Comparison of ENCODE assay signal across 14 cellular contexts in the genomic region with DNA sequence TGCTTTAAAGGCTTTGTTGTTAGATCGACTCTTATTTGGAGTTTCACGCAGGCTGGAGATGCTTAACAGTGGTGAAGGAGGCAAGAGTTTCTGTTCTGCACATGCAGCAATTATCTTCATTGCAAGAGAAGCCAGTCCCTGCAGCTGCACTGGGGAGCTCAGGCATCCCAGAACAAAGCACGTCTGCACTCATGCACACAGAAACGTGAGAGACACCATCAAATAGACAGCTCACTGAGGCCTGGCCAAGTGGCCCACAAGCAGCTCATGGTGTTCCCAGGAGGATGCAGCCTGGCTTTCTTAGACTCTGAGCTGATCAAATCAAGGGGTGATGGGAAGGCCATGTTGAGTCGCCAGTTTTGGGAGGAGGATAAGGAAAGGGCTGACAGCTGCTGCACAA.
DNase-seq lines count a peak whose midpoint lies in the region; ATAC-seq, FAIRE-seq and TF ChIP-seq lines count a peak whose summit lies in the region.
"Had no signal": no experiment of that assay in that cellular context is flagged by ENCODE, and none has a peak within 500 bp of the region (broad histone marks: within the 10 kb centered on the region; RNA-seq: fewer than 3 reads in every experiment).

No MANE protein-coding gene starts in this region.

- H3K4me3 ChIP-seq in H1 (ENCODE audit: extremely low read depth in 1 of 4, insufficient read depth in 2 of 4, low read depth in 3 of 4, low read length in 4 of 4) = no peak overlapping the region
- H3K4me3 ChIP-seq in neuronal stem cell (ENCODE audit: low read length in 2 of 2) = no peak overlapping the region
- H3K4me3 ChIP-seq: A549 had no signal

- H3K23ac ChIP-seq in H1 (ENCODE audit: insufficient read length) (no peak overlapping the region), neuronal stem cell (ENCODE audit: low read depth, low read length, poor library complexity) (no peak overlapping the region)

- H4K8ac ChIP-seq in H1 (ENCODE audit: extremely low read depth, insufficient read depth, low read length) (no peak overlapping the region), neuronal stem cell (ENCODE audit: low read depth, low read length) (no peak overlapping the region)

- no peak for TF ChIP-seq EP300 in H1 (IDR thresholded peaks at IDR 0.05; ENCODE audit: borderline replicate concordance in 1 of 2, low read depth in 2 of 2, low read length in 2 of 2)

- H3K18ac ChIP-seq in H1 (ENCODE audit: extremely low read depth, low read length) = no peak overlapping the region
- H3K18ac ChIP-seq in neuronal stem cell (ENCODE audit: low read length) = no peak overlapping the region

- H3K36me3 ChIP-seq in H1 (ENCODE audit: control insufficient read depth in 2 of 4, insufficient read depth in 4 of 4, low read length in 3 of 4) = no peaks in the 10 kb centered on the region
- no peaks in the 10 kb centered on the region for H3K36me3 ChIP-seq in neuronal stem cell (replicated peaks in 1 of 2; ENCODE audit: control insufficient read depth in 2 of 2, insufficient read depth in 2 of 2, low read length in 2 of 2)

- 88% methylated on average over 5 of the region's 5 CpGs; no CpG with 5 or more reads in 1 of the 2 experiments for WGBS in H1 (ENCODE audit: extremely low coverage in 1 of 2, insufficient coverage in 1 of 2, insufficient read length in 1 of 2, insufficient replicate concordance in 2 of 2, low coverage in 1 of 2, low lambda C conversion rate in 2 of 2, missing lambda C conversion rate in 1 of 2), 2 experiments
- no CpG with 5 or more reads among the region's 5 CpGs for WGBS in neuronal stem cell (ENCODE audit: extremely low coverage in 2 of 2, insufficient read length in 2 of 2, insufficient replicate concordance in 1 of 2), 2 donors

- H2BK120ac ChIP-seq in H1 (replicated peaks; ENCODE audit: low read depth, low read length) = no peak overlapping the region
- H2BK120ac ChIP-seq in neuronal stem cell (ENCODE audit: low read depth, low read length) = no peak overlapping the region

- CTCF ChIA-PET in H1 (lab: Charles Lee; ENCODE audit: partially characterized antibody) = interaction anchor here (1.0 kb wide), 1 partner anchor 122 kb away, joined by 3 read pairs; no protein-coding TSS in a partner anchor

- H3K27me3 ChIP-seq in H1 (replicated peaks in 1 of 4; ENCODE audit: control insufficient read depth in 3 of 4, extremely low read depth in 1 of 4, insufficient read depth in 3 of 4, low read length in 3 of 4) = no peaks in the 10 kb centered on the region
- peaks cover 0 to 2% (median 0%) of the 10 kb centered on the region in 3 experiments for H3K27me3 ChIP-seq in neuronal stem cell (ENCODE audit: control insufficient read depth in 3 of 3, insufficient read depth in 3 of 3, low read depth in 1 of 3, low read length in 3 of 3)

- H3K4me1 ChIP-seq in H1 (replicated peaks in 1 of 4; ENCODE audit: control insufficient read depth in 3 of 4, insufficient read depth in 4 of 4, low read length in 3 of 4) (no peaks in the 10 kb centered on the region), neuronal stem cell (ENCODE audit: control insufficient read depth in 2 of 2, insufficient read depth in 1 of 2, low read depth in 1 of 2, low read length in 2 of 2) (peaks cover 3 to 18% of the 10 kb centered on the region in 2 donors)
- H3K4me1 ChIP-seq: A549, Caco-2 had no signal

- no peaks in the 10 kb centered on the region for H3K23me2 ChIP-seq in H1 (ENCODE audit: low read depth, low read length)

- no peak overlapping the region for H3K56ac ChIP-seq in H1 (replicated peaks; ENCODE audit: insufficient read length, low read depth, low read length)

- H2BK5ac ChIP-seq in H1 (ENCODE audit: low read depth, low read length) (no peak overlapping the region), neuronal stem cell (ENCODE audit: low read length) (no peak overlapping the region)

- POLR2A ChIA-PET in H1 (lab: Charles Lee; ENCODE audit: partially characterized antibody) = no interaction called here

- H4K20me1 ChIP-seq in H1 (replicated peaks in 1 of 2; ENCODE audit: control insufficient read depth in 1 of 2, insufficient read depth in 2 of 2, low read length in 2 of 2) = no peaks in the 10 kb centered on the region

- no peaks in the 10 kb centered on the region for H3K79me2 ChIP-seq in H1 (ENCODE audit: control insufficient read depth in 1 of 2, insufficient read depth in 2 of 2, low read length in 2 of 2)

- H3K27ac ChIP-seq in H1 (ENCODE audit: low read depth, low read length) = no peak overlapping the region
- H3K27ac ChIP-seq in neuronal stem cell (replicated peaks; ENCODE audit: low read length) = peak overlapping the region; percentile 13
- H3K27ac ChIP-seq: A549 had no signal

- H2BK20ac ChIP-seq in H1 (ENCODE audit: low read length) = no peak overlapping the region

- TF ChIP-seq CTCF in H1 (IDR thresholded peaks at IDR 0.05; ENCODE audit: control extremely low read depth in 1 of 3, insufficient read depth in 1 of 3, low read depth in 1 of 3, low read length in 3 of 3) = no peak

- no peak overlapping the region for H3K14ac ChIP-seq in H1 (ENCODE audit: insufficient read length)
- H3K14ac ChIP-seq in neuronal stem cell (ENCODE audit: low read length) = no peak overlapping the region

- H2BK15ac ChIP-seq in H1 (ENCODE audit: low read length) = no peak overlapping the region
- H2BK15ac ChIP-seq in neuronal stem cell (ENCODE audit: low read length) = no peak overlapping the region

- H3K9me3 ChIP-seq in H1 (ENCODE audit: insufficient read depth in 2 of 2, low read depth in 1 of 2, low read length in 1 of 2) (peaks cover 2 to 6% of the 10 kb centered on the region in 2 experiments; a peak in 1 of 4 replicates), neuronal stem cell (replicated peaks in 1 of 2; ENCODE audit: control insufficient read depth in 2 of 2, insufficient read depth in 1 of 2, low read depth in 1 of 2, low read length in 2 of 2) (peaks cover 4 to 18% of the 10 kb centered on the region in 2 donors)

- TF ChIP-seq RAD21 in H1 (IDR thresholded peaks at IDR 0.05 in 1 of 2, conservative IDR thresholded peaks at IDR 0.05 in 1 of 2; ENCODE audit: low read depth in 2 of 2, low read length in 2 of 2) = no peak

- no peak overlapping the region for H3K4ac ChIP-seq in H1 (replicated peaks; ENCODE audit: insufficient read length, low read depth, low read length)
- H3K4ac ChIP-seq in neuronal stem cell (ENCODE audit: low read length) = no peak overlapping the region

- H4K5ac ChIP-seq in H1 (ENCODE audit: insufficient read length, low read depth, low read length) = no peak overlapping the region

- no peaks in the 10 kb centered on the region for H3K79me1 ChIP-seq in H1 (ENCODE audit: low read depth, low read length)
- no peaks in the 10 kb centered on the region for H3K79me1 ChIP-seq in neuronal stem cell (ENCODE audit: low read depth, low read length)

- DNase-seq in LHCN-M2 (ENCODE audit: low read depth) (peak; percentile 17), NCI-H69 (lab: John Stamatoyannopoulos, UW) (peak; percentile 54), H1 (ENCODE audit: low read depth in 1 of 2, low spot score in 2 of 2) (no peak), neuronal stem cell (ENCODE audit: low spot score) (no peak), GM12891 (ENCODE audit: insufficient read length, low spot score) (no peak), middle frontal gyrus (ENCODE audit: extremely low spot score, low spot score) (no peak)
- DNase-seq: Caco-2; CD8-positive, alpha-beta memory T cell; DND-41; GDM1 had no signal

- H2BK12ac ChIP-seq in H1 (ENCODE audit: low read depth, low read length) (no peak overlapping the region), neuronal stem cell (ENCODE audit: low read length) (no peak overlapping the region)

- H4K91ac ChIP-seq in H1 (replicated peaks; ENCODE audit: insufficient read length, low read length) (no peak overlapping the region), neuronal stem cell (ENCODE audit: low read depth, low read length, poor library complexity) (no peak overlapping the region)

- no peak overlapping the region for H3K4me2 ChIP-seq in H1 (ENCODE audit: insufficient read depth in 1 of 2, low read depth in 2 of 2, low read length in 2 of 2)
- no peak overlapping the region for H3K4me2 ChIP-seq in neuronal stem cell (ENCODE audit: insufficient read depth, low read length, poor library complexity, severe bottlenecking)
- H3K4me2 ChIP-seq: A549 had no signal

- FAIRE-seq in H1 (lab: Jason Lieb, UNC) (no peak), GM12891 (lab: Jason Lieb, UNC) (no peak)
- FAIRE-seq: A549, H54 had no signal

- H3K9ac ChIP-seq in H1 (replicated peaks in 1 of 4; ENCODE audit: extremely low read depth in 1 of 4, low read depth in 3 of 4, low read length in 3 of 4) (no peak overlapping the region), neuronal stem cell (ENCODE audit: low read depth, low read length, poor library complexity) (no peak overlapping the region)

- H2AK5ac ChIP-seq in H1 (ENCODE audit: low read depth, low read length) (no peak overlapping the region), neuronal stem cell (ENCODE audit: low read depth, low read length) (no peak overlapping the region)

- peak overlapping the region; percentile 67; the same call in 1 of the 2 replicates for H2AFZ ChIP-seq in H1 (ENCODE audit: low read length)
- peak overlapping the region; percentile 79 for H2AFZ ChIP-seq in neuronal stem cell (ENCODE audit: low read length)

- no peak for ATAC-seq in HG02763 (IDR thresholded peaks at IDR 0.05; ENCODE audit: unreplicated experiment)
- ATAC-seq: A549, HCT116 had no signal

- no peak for TF ChIP-seq POLR2A in H1 (IDR thresholded peaks at IDR 0.05; ENCODE audit: control extremely low read depth in 1 of 2, low read depth in 2 of 2, low read length in 2 of 2)
- TF ChIP-seq POLR2A in GM12891 (IDR thresholded peaks at IDR 0.05; ENCODE audit: low read depth, low read length) = no peak

TF ChIP-seq in H1, 55 proteins besides CTCF, POLR2A, EP300 and RAD21:
- no peak for TF ChIP-seq BRCA1 (IDR thresholded peaks at IDR 0.05; ENCODE audit: low read depth, low read length)
- no peak for TF ChIP-seq TBP (IDR thresholded peaks at IDR 0.05; ENCODE audit: low read depth, low read length)
- TF ChIP-seq TEAD4 (IDR thresholded peaks at IDR 0.05; ENCODE audit: low read depth, low read length) = no peak
- no peak for TF ChIP-seq CEBPB (IDR thresholded peaks at IDR 0.05; ENCODE audit: low read depth, low read length)
- no peak for TF ChIP-seq SRF (IDR thresholded peaks at IDR 0.05; ENCODE audit: low read depth, low read length)
- no peak for TF ChIP-seq JUND (IDR thresholded peaks at IDR 0.05; ENCODE audit: low read length)

TF ChIP-seq in GM12891, 5 proteins besides CTCF, POLR2A, EP300 and RAD21:
- TF ChIP-seq PAX5 (IDR thresholded peaks at IDR 0.05; ENCODE audit: insufficient read depth, low read length, severe bottlenecking) (no peak), SPI1 (IDR thresholded peaks at IDR 0.05; ENCODE audit: low read depth, low read length) (no peak), POU2F2 (IDR thresholded peaks at IDR 0.05; ENCODE audit: low read depth, low read length) (no peak), TAF1 (IDR thresholded peaks at IDR 0.05; ENCODE audit: low read depth, low read length) (no peak)
TF ChIP-seq in GM12891: peak in this region for 0.

Comparison
In these comparisons a context has a peak if more than half of its experiments do, and no peak if none do; other contexts are left out.
1. DNase-seq: peak in LHCN-M2 (single experiment) and NCI-H69 (single experiment); none in H1 (0 of 2), neuronal stem cell (single experiment), GM12891 (single experiment) and middle frontal gyrus (single experiment).